39 cellular contexts compared by ENCODE assay signal in the genomic region with DNA sequence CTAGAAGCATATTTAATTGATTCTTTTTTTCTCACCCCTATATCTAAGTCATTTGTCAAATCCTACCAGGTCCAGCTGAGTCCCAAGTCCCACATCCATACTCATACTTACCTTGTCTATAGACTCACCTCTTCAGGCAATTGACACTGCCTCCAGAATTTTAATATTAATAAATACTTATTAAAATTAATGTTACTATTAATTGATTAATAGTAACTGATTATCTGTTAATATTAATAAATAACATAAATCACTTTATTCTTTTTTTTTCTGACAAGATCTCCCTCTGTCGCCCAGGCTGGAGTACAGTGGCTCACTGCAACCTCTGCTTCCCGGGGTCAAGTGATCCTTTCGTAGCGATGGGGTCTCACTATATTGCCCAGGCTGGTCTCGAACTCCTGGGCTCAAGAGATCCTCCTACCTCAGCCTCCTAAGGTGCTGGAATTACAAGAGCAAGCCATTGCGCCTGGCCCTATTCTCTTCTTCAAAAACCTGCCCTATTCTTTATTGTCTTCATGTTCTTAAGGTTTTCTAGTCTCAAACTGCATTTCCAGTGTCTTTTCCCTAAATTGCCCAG.
"Had no signal": no experiment of that assay in that cellular context is flagged by ENCODE, and none has a peak within 500 bp of the region (broad histone marks: within the 10 kb centered on the region; RNA-seq: fewer than 3 reads in every experiment).

No MANE protein-coding gene starts in this region.

- FAIRE-seq: bronchial epithelial cell, TTC549 had no signal

- H3K9me3 Mint-ChIP-seq: activated CD4-positive, alpha-beta memory T cell treated with anti-CD3 and anti-CD28 coated beads, Interleukin-2, amount 10 ng/mL, durations not matched to agents 7 days and 5 days; activated CD4-positive, alpha-beta T cell treated with anti-CD3 and anti-CD28 coated beads, Interleukin-2, amount 10 ng/mL, durations not matched to agents 7 days and 5 days; activated naive CD4-positive, alpha-beta T cell treated with anti-CD3 and anti-CD28 coated beads, Interleukin-2, amount 10 ng/mL, durations not matched to agents 7 days and 5 days; activated naive CD4-positive, alpha-beta T cell treated with anti-CD3 and anti-CD28 coated beads, Interleukin-2, amount 50 U/mL, for 24 hours; activated naive CD8-positive, alpha-beta T cell treated with anti-CD3 and anti-CD28 coated beads, Interleukin-2, amount 10 ng/mL, durations not matched to agents 7 days and 5 days; activated naive CD8-positive, alpha-beta T cell treated with anti-CD3 and anti-CD28 coated beads, Interleukin-2, amount 50 U/mL, for 24 hours; activated T-cell treated with anti-CD3 and anti-CD28 coated beads, Interleukin-2, amount 50 U/mL, for 24 hours; activated T-helper 2 cell treated with anti-CD3 and anti-CD28 coated beads, Interferon-gamma antibody, Interleukin-2, Interleukin-4, amounts not matched to agents 10 μg/mL and 5 μg/mL and 100 μg/mL, durations not matched to agents 14 hours and 24 hours and 36 hours; brain; central memory CD8-positive, alpha-beta T cell; T-helper 1 cell treated with Interleukin-12 subunit alpha and Interleukin-12 subunit beta and Interleukin-4 antibody, amounts not matched to agents 30 μg/mL and 1 μg/mL, for 36 hours; T-helper 2 cell treated with Interferon-gamma antibody and Interleukin-4, amounts not matched to agents 5 μg/mL and 100 μg/mL, for 36 hours had no signal

- H3K27me3 Mint-ChIP-seq: activated CD4-positive, alpha-beta memory T cell treated with anti-CD3 and anti-CD28 coated beads, Interleukin-2, amount 10 ng/mL, durations not matched to agents 7 days and 5 days; activated CD4-positive, alpha-beta T cell treated with anti-CD3 and anti-CD28 coated beads for 36 hours; activated CD4-positive, alpha-beta T cell treated with anti-CD3 and anti-CD28 coated beads, Interleukin-2, amount 10 ng/mL, durations not matched to agents 7 days and 5 days; activated CD8-positive, alpha-beta memory T cell treated with anti-CD3 and anti-CD28 coated beads, Interleukin-2, amount 10 ng/mL, durations not matched to agents 7 days and 5 days; activated naive CD4-positive, alpha-beta T cell treated with anti-CD3 and anti-CD28 coated beads, Interleukin-2, amount 10 ng/mL, durations not matched to agents 7 days and 5 days; activated naive CD4-positive, alpha-beta T cell treated with anti-CD3 and anti-CD28 coated beads, Interleukin-2, amount 50 U/mL, for 24 hours; activated naive CD8-positive, alpha-beta T cell; activated naive CD8-positive, alpha-beta T cell treated with anti-CD3 and anti-CD28 coated beads, Interleukin-2, amount 10 ng/mL, durations not matched to agents 7 days and 5 days; activated naive CD8-positive, alpha-beta T cell treated with anti-CD3 and anti-CD28 coated beads, Interleukin-2, amount 50 U/mL, for 24 hours; activated T-cell treated with anti-CD3 and anti-CD28 coated beads, Interleukin-2, amount 50 U/mL, for 24 hours; brain; central memory CD8-positive, alpha-beta T cell had no signal

- H3K36me3 ChIP-seq: ascending aorta, cardiac muscle cell had no signal

- H3K4me3 ChIP-seq: ascending aorta, cardiac muscle cell had no signal

- ATAC-seq: activated CD4-positive, alpha-beta T cell treated with anti-CD3 and anti-CD28 coated beads for 36 hours; activated CD4-positive, CD25-positive, alpha-beta regulatory T cell treated with anti-CD3 and anti-CD28 coated beads, Interleukin-2, amount 50 U/mL, for 24 hours; activated CD8-positive, alpha-beta memory T cell treated with anti-CD3 and anti-CD28 coated beads, Interleukin-2, amount 10 ng/mL, durations not matched to agents 7 days and 5 days; activated CD8-positive, alpha-beta T cell treated with anti-CD3 and anti-CD28 coated beads, Interleukin-2, amount 10 ng/mL, durations not matched to agents 7 days and 5 days; activated naive CD8-positive, alpha-beta T cell treated with anti-CD3 and anti-CD28 coated beads, Interleukin-2, amount 50 U/mL, for 24 hours had no signal

- DNase-seq: activated CD4-positive, alpha-beta memory T cell treated with anti-CD3 and anti-CD28 coated beads, Interleukin-2, amount 10 ng/mL, durations not matched to agents 7 days and 5 days; activated CD4-positive, alpha-beta T cell treated with anti-CD3 and anti-CD28 coated beads for 1 hour; activated CD4-positive, alpha-beta T cell treated with anti-CD3 and anti-CD28 coated beads for 36 hours; activated CD4-positive, alpha-beta T cell treated with anti-CD3 and anti-CD28 coated beads for 48 hours; activated CD4-positive, alpha-beta T cell treated with anti-CD3 and anti-CD28 coated beads, Interleukin-2, amount 10 ng/mL, durations not matched to agents 7 days and 5 days; activated CD4-positive, alpha-beta T cell treated with anti-CD3 and anti-CD28 coated beads, Interleukin-2, amount 50 U/mL, for 48 hours; activated CD4-positive, CD25-positive, alpha-beta regulatory T cell; activated CD8-positive, alpha-beta memory T cell treated with anti-CD3 and anti-CD28 coated beads for 24 hours; activated CD8-positive, alpha-beta memory T cell treated with anti-CD3 and anti-CD28 coated beads, Interleukin-2, amount 10 ng/mL, durations not matched to agents 7 days and 5 days; activated CD8-positive, alpha-beta memory T cell treated with anti-CD3 and anti-CD28 coated beads, Interleukin-2, amount 50 U/mL, for 48 hours; activated CD8-positive, alpha-beta T cell treated with anti-CD3 and anti-CD28 coated beads, Interleukin-2, amount 10 ng/mL, durations not matched to agents 7 days and 5 days; activated effector memory CD4-positive, alpha-beta T cell treated with Interleukin-2 at 50 U/mL for 16 hours; activated gamma-delta T cell; activated naive CD4-positive, alpha-beta T cell treated with anti-CD3 and anti-CD28 coated beads, Interleukin-2, amount 10 ng/mL, durations not matched to agents 7 days and 5 days; activated naive CD4-positive, alpha-beta T cell treated with Interleukin-2 at 50 U/mL for 16 hours; activated naive CD8-positive, alpha-beta T cell treated with anti-CD3 and anti-CD28 coated beads, Interleukin-2, amount 10 ng/mL, durations not matched to agents 7 days and 5 days; activated naive CD8-positive, alpha-beta T cell treated with anti-CD3 and anti-CD28 coated beads, Interleukin-2, amount 50 U/mL, for 24 hours; activated T-cell treated with anti-CD3 and anti-CD28 coated beads, Interleukin-2, amount 50 U/mL, for 24 hours; activated T-cell treated with anti-CD3 and anti-CD28 coated beads, Interleukin-2, amount 50 U/mL, for 48 hours; amygdala; anterior cingulate cortex; caudate nucleus; cerebellar nuclear complex; T-helper 1 cell; T-helper 2 cell; T-helper 9 cell had no signal

- H3K27ac ChIP-seq: ascending aorta, cardiac muscle cell, VCaP had no signal

- H3K4me3 Mint-ChIP-seq: activated CD4-positive, alpha-beta memory T cell treated with anti-CD3 and anti-CD28 coated beads, Interleukin-2, amount 10 ng/mL, durations not matched to agents 7 days and 5 days; activated CD4-positive, alpha-beta T cell treated with anti-CD3 and anti-CD28 coated beads for 36 hours; activated CD4-positive, alpha-beta T cell treated with anti-CD3 and anti-CD28 coated beads, Interleukin-2, amount 10 ng/mL, durations not matched to agents 7 days and 5 days; activated CD8-positive, alpha-beta memory T cell treated with anti-CD3 and anti-CD28 coated beads, Interleukin-2, amount 10 ng/mL, durations not matched to agents 7 days and 5 days; activated CD8-positive, alpha-beta T cell treated with anti-CD3 and anti-CD28 coated beads, Interleukin-2, amount 10 ng/mL, durations not matched to agents 7 days and 5 days; activated naive CD4-positive, alpha-beta T cell treated with anti-CD3 and anti-CD28 coated beads, Interleukin-2, amount 10 ng/mL, durations not matched to agents 7 days and 5 days; activated naive CD4-positive, alpha-beta T cell treated with anti-CD3 and anti-CD28 coated beads, Interleukin-2, amount 50 U/mL, for 24 hours; activated naive CD8-positive, alpha-beta T cell; activated naive CD8-positive, alpha-beta T cell treated with anti-CD3 and anti-CD28 coated beads, Interleukin-2, amount 10 ng/mL, durations not matched to agents 7 days and 5 days; activated naive CD8-positive, alpha-beta T cell treated with anti-CD3 and anti-CD28 coated beads, Interleukin-2, amount 50 U/mL, for 24 hours; activated T-cell treated with anti-CD3 and anti-CD28 coated beads, Interleukin-2, amount 50 U/mL, for 24 hours; brain; central memory CD8-positive, alpha-beta T cell; T-helper 1 cell treated with Interleukin-12 subunit alpha and Interleukin-12 subunit beta and Interleukin-4 antibody, amounts not matched to agents 30 μg/mL and 1 μg/mL, for 36 hours; T-helper 2 cell treated with Interferon-gamma antibody and Interleukin-4, amounts not matched to agents 5 μg/mL and 100 μg/mL, for 36 hours had no signal

- H3K27ac Mint-ChIP-seq: activated CD4-positive, alpha-beta memory T cell treated with anti-CD3 and anti-CD28 coated beads, Interleukin-2, amount 10 ng/mL, durations not matched to agents 7 days and 5 days; activated CD4-positive, alpha-beta T cell treated with anti-CD3 and anti-CD28 coated beads for 36 hours; activated CD4-positive, alpha-beta T cell treated with anti-CD3 and anti-CD28 coated beads, Interleukin-2, amount 10 ng/mL, durations not matched to agents 7 days and 5 days; activated CD8-positive, alpha-beta memory T cell treated with anti-CD3 and anti-CD28 coated beads, Interleukin-2, amount 10 ng/mL, durations not matched to agents 7 days and 5 days; activated CD8-positive, alpha-beta T cell treated with anti-CD3 and anti-CD28 coated beads, Interleukin-2, amount 10 ng/mL, durations not matched to agents 7 days and 5 days; activated naive CD4-positive, alpha-beta T cell treated with anti-CD3 and anti-CD28 coated beads, Interleukin-2, amount 10 ng/mL, durations not matched to agents 7 days and 5 days; activated naive CD4-positive, alpha-beta T cell treated with anti-CD3 and anti-CD28 coated beads, Interleukin-2, amount 50 U/mL, for 24 hours; activated naive CD8-positive, alpha-beta T cell; activated naive CD8-positive, alpha-beta T cell treated with anti-CD3 and anti-CD28 coated beads, Interleukin-2, amount 10 ng/mL, durations not matched to agents 7 days and 5 days; activated naive CD8-positive, alpha-beta T cell treated with anti-CD3 and anti-CD28 coated beads, Interleukin-2, amount 50 U/mL, for 24 hours; activated T-cell treated with anti-CD3 and anti-CD28 coated beads, Interleukin-2, amount 50 U/mL, for 24 hours; activated T-helper 2 cell treated with anti-CD3 and anti-CD28 coated beads, Interferon-gamma antibody, Interleukin-2, Interleukin-4, amounts not matched to agents 10 μg/mL and 5 μg/mL and 100 μg/mL, durations not matched to agents 14 hours and 24 hours and 36 hours; T-helper 1 cell treated with Interleukin-12 subunit alpha and Interleukin-12 subunit beta and Interleukin-4 antibody, amounts not matched to agents 30 μg/mL and 1 μg/mL, for 36 hours; T-helper 2 cell treated with Interferon-gamma antibody and Interleukin-4, amounts not matched to agents 5 μg/mL and 100 μg/mL, for 36 hours had no signal

- H3K27me3 ChIP-seq: ascending aorta, cardiac muscle cell had no signal

- H3K9me3 ChIP-seq: ascending aorta had no signal

- H3K4me1 ChIP-seq: ascending aorta had no signal
